ENCODE assay signal across 13 cellular contexts in genomic region chr10:10798543-10799192, GRCh38.
DNase-seq lines count a peak whose midpoint lies in the region; ATAC-seq and TF ChIP-seq lines count a peak whose summit lies in the region.
"Had no signal": no experiment of that assay in that cellular context is flagged by ENCODE, and none has a peak within 500 bp of the region (broad histone marks: within the 10 kb centered on the region; RNA-seq: fewer than 3 reads in every experiment).

No MANE protein-coding gene starts in this region.

- no peaks in the 10 kb centered on the region for H3K36me3 ChIP-seq in NT2/D1 (ENCODE audit: insufficient read depth, insufficient read length, low read length)
- H3K36me3 ChIP-seq in esophagus squamous epithelium: no peaks in the 10 kb centered on the region
- H3K36me3 ChIP-seq in mesendoderm (ENCODE audit: control insufficient read depth, insufficient read depth, low read length): no peaks in the 10 kb centered on the region
- H3K36me3 ChIP-seq in testis (ENCODE audit: low read depth, missing control alignments): no peaks in the 10 kb centered on the region

- 31 to 38% methylated on average over 15 of the region's 22 CpGs for WGBS in esophagus squamous epithelium, 2 donors
- no CpG with 5 or more reads among the region's 22 CpGs for WGBS in mesendoderm (ENCODE audit: extremely low coverage, insufficient coverage, low lambda C conversion rate)
- WGBS in testis, 2 donors: 24 to 29% methylated on average over 22 of the region's 22 CpGs

- H3K4me3 Mint-ChIP-seq in naive thymus-derived CD8-positive, alpha-beta T cell: no peak overlapping the region
- no peak overlapping the region for H3K4me3 Mint-ChIP-seq in activated CD4-positive, alpha-beta T cell treated with anti-CD3 and anti-CD28 coated beads, Interleukin-2, amount 10 ng/mL, durations not matched to agents 24 days and 14 days
- H3K4me3 Mint-ChIP-seq: activated T-cell treated with anti-CD3 and anti-CD28 coated beads, Interleukin-2, amount 50 U/mL, for 4 hours; stimulated activated naive B cell treated with anti-CD40 and anti-IgM and Interleukin-4, amounts not matched to agents 10 μg/mL and 1 μg/mL and 100 μg/mL, for 72 hours had no signal

- H3K9me3 Mint-ChIP-seq in naive thymus-derived CD8-positive, alpha-beta T cell: peaks cover 0 to 4% (median 0%) of the 10 kb centered on the region in 9 donors
- no peaks in the 10 kb centered on the region for H3K9me3 Mint-ChIP-seq in activated CD4-positive, alpha-beta T cell treated with anti-CD3 and anti-CD28 coated beads, Interleukin-2, amount 10 ng/mL, durations not matched to agents 24 days and 14 days
- H3K9me3 Mint-ChIP-seq: activated T-cell treated with anti-CD3 and anti-CD28 coated beads, Interleukin-2, amount 50 U/mL, for 4 hours had no signal

- ATAC-seq in naive thymus-derived CD8-positive, alpha-beta T cell: no peak
- ATAC-seq: activated T-cell treated with anti-CD3 and anti-CD28 coated beads, Interleukin-2, amount 50 U/mL, for 4 hours; stimulated activated naive B cell treated with anti-CD40 and anti-IgM and Interleukin-4, amounts not matched to agents 10 μg/mL and 1 μg/mL and 100 μg/mL, for 72 hours had no signal

- H2BK120ac ChIP-seq in mesendoderm (ENCODE audit: low read depth, low read length): peak overlapping the region; percentile 76

- H3K4me1 Mint-ChIP-seq in naive thymus-derived CD8-positive, alpha-beta T cell: no peaks in the 10 kb centered on the region
- no peaks in the 10 kb centered on the region for H3K4me1 Mint-ChIP-seq in activated CD4-positive, alpha-beta T cell treated with anti-CD3 and anti-CD28 coated beads, Interleukin-2, amount 10 ng/mL, durations not matched to agents 24 days and 14 days
- H3K4me1 Mint-ChIP-seq: stimulated activated naive B cell treated with anti-CD40 and anti-IgM and Interleukin-4, amounts not matched to agents 10 μg/mL and 1 μg/mL and 100 μg/mL, for 72 hours had no signal

- no peaks in the 10 kb centered on the region for H3K79me2 ChIP-seq in mesendoderm (ENCODE audit: control insufficient read depth, insufficient read depth, low read length)

- H4K5ac ChIP-seq in mesendoderm (ENCODE audit: low read length): no peak overlapping the region

- no peak for TF ChIP-seq CTCF in esophagus squamous epithelium (IDR thresholded peaks at IDR 0.05)
- no peak for TF ChIP-seq CTCF in testis (IDR thresholded peaks at IDR 0.05)

- peaks cover 2% of the 10 kb centered on the region for H3K4me1 ChIP-seq in NT2/D1 (ENCODE audit: insufficient read depth, insufficient read length)
- peaks cover 3 to 37% (median 3%) of the 10 kb centered on the region in 3 donors for H3K4me1 ChIP-seq in esophagus squamous epithelium
- peaks cover 6% of the 10 kb centered on the region for H3K4me1 ChIP-seq in mesendoderm (ENCODE audit: control insufficient read depth, low read depth, low read length)
- H3K4me1 ChIP-seq in testis: peaks cover 7% of the 10 kb centered on the region

- peak overlapping the region; percentile 95 for H3K18ac ChIP-seq in mesendoderm (ENCODE audit: low read length)

- H3K27me3 ChIP-seq in NT2/D1 (ENCODE audit: insufficient read depth, insufficient read length): no peaks in the 10 kb centered on the region
- H3K27me3 ChIP-seq in esophagus squamous epithelium: no peaks in the 10 kb centered on the region
- no peaks in the 10 kb centered on the region for H3K27me3 ChIP-seq in mesendoderm (ENCODE audit: insufficient read depth, low read length, poor library complexity)
- no peaks in the 10 kb centered on the region for H3K27me3 ChIP-seq in testis

- peak overlapping the region; percentile 59 for H2BK15ac ChIP-seq in mesendoderm (replicated peaks; ENCODE audit: low read depth)

- H3K4me2 ChIP-seq in mesendoderm (ENCODE audit: low read length): no peak overlapping the region

- H3K4me3 ChIP-seq in NT2/D1 (ENCODE audit: insufficient read length, low read depth) (peak overlapping the region; percentile 26), esophagus squamous epithelium (peak overlapping the region in 3 of 4 donors; percentile 27 to 56 (median 35)), mesendoderm (ENCODE audit: low read length) (no peak overlapping the region), testis (peak overlapping the region; percentile 22 to 30)

- H3K27me3 Mint-ChIP-seq in naive thymus-derived CD8-positive, alpha-beta T cell: peaks cover 8 to 49% (median 18%) of the 10 kb centered on the region in 5 donors
- peaks cover 16% of the 10 kb centered on the region for H3K27me3 Mint-ChIP-seq in activated CD4-positive, alpha-beta T cell treated with anti-CD3 and anti-CD28 coated beads, Interleukin-2, amount 10 ng/mL, durations not matched to agents 24 days and 14 days

- no peak overlapping the region for H2AK5ac ChIP-seq in mesendoderm (ENCODE audit: low read length)

- H3K27ac Mint-ChIP-seq in naive thymus-derived CD8-positive, alpha-beta T cell: peak overlapping the region in 2 of 10 donors; percentile 10 to 21
- H3K27ac Mint-ChIP-seq in activated CD4-positive, alpha-beta T cell treated with anti-CD3 and anti-CD28 coated beads, Interleukin-2, amount 10 ng/mL, durations not matched to agents 24 days and 14 days: no peak overlapping the region
- H3K27ac Mint-ChIP-seq: stimulated activated naive B cell treated with anti-CD40 and anti-IgM and Interleukin-4, amounts not matched to agents 10 μg/mL and 1 μg/mL and 100 μg/mL, for 72 hours had no signal

- H3K56ac ChIP-seq in mesendoderm (ENCODE audit: low read length): peak overlapping the region; percentile 66

- H3K27ac ChIP-seq in esophagus squamous epithelium (peak overlapping the region; percentile 63 to 93 (median 82)), mesendoderm (ENCODE audit: low read depth, low read length) (peak overlapping the region; percentile 58), testis (peak overlapping the region; percentile 79 to 82)

- no peak overlapping the region for H2BK5ac ChIP-seq in mesendoderm (ENCODE audit: low read length)

- no peaks in the 10 kb centered on the region for H3K79me1 ChIP-seq in mesendoderm (ENCODE audit: low read length)

- POLR2A ChIA-PET in naive thymus-derived CD8-positive, alpha-beta T cell (lab: Charles Lee): no interaction called here

- DNase-seq in NT2/D1 (ENCODE audit: low read depth, low spot score) (no peak), esophagus squamous epithelium (lab: John Stamatoyannopoulos, UW) (no peak), mesendoderm (peak; percentile 49), testis (peak; percentile 22), superior temporal gyrus (ENCODE audit: extremely low spot score) (no peak), NCI-H146 (lab: John Stamatoyannopoulos, UW) (no peak)
- DNase-seq in naive thymus-derived CD8-positive, alpha-beta T cell: no peak
- no peak for DNase-seq in activated CD4-positive, alpha-beta T cell treated with anti-CD3 and anti-CD28 coated beads, Interleukin-2, amount 10 ng/mL, durations not matched to agents 24 days and 14 days
- DNase-seq: activated T-cell treated with anti-CD3 and anti-CD28 coated beads, Interleukin-2, amount 50 U/mL, for 4 hours; COR-L47; dermis blood vessel endothelial cell; kidney glomerular epithelial cell; stimulated activated naive B cell treated with anti-CD40 and anti-IgM and Interleukin-4, amounts not matched to agents 10 μg/mL and 1 μg/mL and 100 μg/mL, for 72 hours had no signal

- peaks cover 0 to 4% (median 0%) of the 10 kb centered on the region in 3 donors for H3K36me3 Mint-ChIP-seq in naive thymus-derived CD8-positive, alpha-beta T cell
- H3K36me3 Mint-ChIP-seq in activated CD4-positive, alpha-beta T cell treated with anti-CD3 and anti-CD28 coated beads, Interleukin-2, amount 10 ng/mL, durations not matched to agents 24 days and 14 days (ENCODE audit: low read depth): no peaks in the 10 kb centered on the region
- H3K36me3 Mint-ChIP-seq: stimulated activated naive B cell treated with anti-CD40 and anti-IgM and Interleukin-4, amounts not matched to agents 10 μg/mL and 1 μg/mL and 100 μg/mL, for 72 hours had no signal

- no peak overlapping the region for H3K4ac ChIP-seq in mesendoderm (ENCODE audit: low read depth, low read length)

- H4K8ac ChIP-seq in mesendoderm (ENCODE audit: low read depth, low read length): no peak overlapping the region

- H3K9me3 ChIP-seq in NT2/D1 (ENCODE audit: insufficient read depth, low read length) (no peaks in the 10 kb centered on the region), esophagus squamous epithelium (no peaks in the 10 kb centered on the region), testis (no peaks in the 10 kb centered on the region)

- H3K9ac ChIP-seq in NT2/D1 (ENCODE audit: insufficient read length, low read depth) (peak overlapping the region; percentile 66), mesendoderm (ENCODE audit: low read length) (peak overlapping the region; percentile 8)

- no peak overlapping the region for H3K23ac ChIP-seq in mesendoderm (ENCODE audit: low read length)

- TF ChIP-seq POLR2A in esophagus squamous epithelium (IDR thresholded peaks at IDR 0.05) (no peak), testis (IDR thresholded peaks at IDR 0.05) (no peak)

- intact Hi-C loops in esophagus squamous epithelium (cut with DNase I) (no loop called here), testis (cut with DNase I; ENCODE audit: low total_unique reads) (no loop called here)
- intact Hi-C loops in activated CD4-positive, alpha-beta T cell treated with anti-CD3 and anti-CD28 coated beads, Interleukin-2, amount 10 ng/mL, durations not matched to agents 24 days and 14 days (cut with micrococcal nuclease): no loop called here

Comparison
In these comparisons a context has a peak if more than half of its experiments do, and no peak if none do; other contexts are left out.
1. DNase-seq: peak in mesendoderm (single experiment) and testis (single experiment); none in NT2/D1 (single experiment), esophagus squamous epithelium (single experiment), naive thymus-derived CD8-positive, alpha-beta T cell (0 of 10), superior temporal gyrus (single experiment), activated CD4-positive, alpha-beta T cell treated with anti-CD3 and anti-CD28 coated beads, Interleukin-2, amount 10 ng/mL, durations not matched to agents 24 days and 14 days (single experiment) and NCI-H146 (single experiment).
2. Peak in every context shown above with its lines, with median percentiles within 50 percentile points of each other: H3K27ac ChIP-seq.